1 cellular context compared by ENCODE assay signal in genomic region chr17:81093576-81094223, GRCh38.
TF ChIP-seq lines count a peak whose summit lies in the region.

No MANE protein-coding gene starts in this region.

TF ChIP-seq in HCT116, 20 proteins besides CTCF, POLR2A, EP300 and RAD21:
- no peak for TF ChIP-seq ZNF274 (IDR thresholded peaks at IDR 0.05; ENCODE audit: low read depth, low read length)
- TF ChIP-seq TCF7L2 (IDR thresholded peaks at IDR 0.05; ENCODE audit: borderline replicate concordance, extremely low read depth, insufficient read depth, insufficient read length): no peak
- no peak for TF ChIP-seq ZBTB33 (IDR thresholded peaks at IDR 0.05; ENCODE audit: extremely low read depth, insufficient replicate concordance, low read length)
- no peak for TF ChIP-seq FOSL1 (IDR thresholded peaks at IDR 0.05; ENCODE audit: low read depth)
- no peak for TF ChIP-seq REST (IDR thresholded peaks at IDR 0.05; ENCODE audit: low read depth)
- TF ChIP-seq SP1 (IDR thresholded peaks at IDR 0.05; ENCODE audit: low read depth): no peak
- TF ChIP-seq ATF3 (IDR thresholded peaks at IDR 0.05): no peak
- no peak for TF ChIP-seq EZH2 (IDR thresholded peaks at IDR 0.05)
- TF ChIP-seq EGR1 (IDR thresholded peaks at IDR 0.05; ENCODE audit: low read depth): no peak
- no peak for TF ChIP-seq YY1 (IDR thresholded peaks at IDR 0.05; ENCODE audit: extremely low read depth, insufficient replicate concordance, low read depth, low read length)
- no peak for TF ChIP-seq SIN3A (IDR thresholded peaks at IDR 0.05; ENCODE audit: low read depth)
- no peak for TF ChIP-seq JUND (IDR thresholded peaks at IDR 0.05)
- no peak for TF ChIP-seq POLR2AphosphoS5 (IDR thresholded peaks at IDR 0.05; ENCODE audit: low read depth, low read length)
- TF ChIP-seq ELF1 (IDR thresholded peaks at IDR 0.05; ENCODE audit: borderline replicate concordance, low read depth): no peak
- TF ChIP-seq CEBPB (IDR thresholded peaks at IDR 0.05; ENCODE audit: low read depth): no peak
- no peak for TF ChIP-seq CBX3 (IDR thresholded peaks at IDR 0.05; ENCODE audit: low read depth)
- TF ChIP-seq ZFX (IDR thresholded peaks at IDR 0.05): no peak
- TF ChIP-seq MAX (IDR thresholded peaks at IDR 0.05): no peak
